Comparison of ENCODE assay signal across 8 cellular contexts in the genomic region with DNA sequence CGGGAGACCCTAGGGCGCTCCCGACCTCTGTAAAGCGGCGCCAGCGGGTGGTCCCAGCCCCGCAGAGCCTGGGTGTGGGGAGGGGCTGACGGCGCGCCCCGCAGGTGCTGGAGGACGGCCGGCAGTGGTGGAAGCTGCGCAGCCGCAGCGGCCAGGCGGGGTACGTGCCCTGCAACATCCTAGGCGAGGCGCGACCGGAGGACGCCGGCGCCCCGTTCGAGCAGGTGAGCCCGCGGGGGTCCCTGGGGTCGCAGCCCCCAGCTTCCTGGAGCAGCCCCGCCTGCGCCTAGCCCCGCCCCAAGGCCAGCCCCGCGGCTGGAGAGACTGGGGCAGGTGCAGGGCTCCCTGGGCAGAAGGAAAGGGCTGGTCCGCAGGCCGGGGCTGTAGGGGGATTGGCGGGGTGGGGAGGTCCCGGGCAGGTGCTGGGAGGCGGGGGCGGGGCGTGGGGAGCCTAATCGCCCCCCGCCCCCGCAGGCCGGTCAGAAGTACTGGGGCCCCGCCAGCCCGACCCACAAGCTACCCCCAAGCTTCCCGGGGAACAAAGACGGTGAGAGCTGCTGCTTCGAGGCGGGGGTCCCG. TPM values are rescaled to one million over a fixed set of nuclear protein-coding genes. Genes with fewer than 3 reads are reported as not detected.
DNase-seq lines count a peak whose midpoint lies in the region; ATAC-seq and TF ChIP-seq lines count a peak whose summit lies in the region.

No MANE protein-coding gene starts in this region.

- H3K14ac ChIP-seq in H9 (ENCODE audit: insufficient read depth, low read length) = no peak overlapping the region; the same call in 1 of the 2 replicates

- TF ChIP-seq CTCF in GM06990 (IDR thresholded peaks at IDR 0.05; ENCODE audit: insufficient read depth, low read length, poor library complexity, severe bottlenecking) (no peak), H9 (conservative IDR thresholded peaks at IDR 0.05) (no peak)

- peaks cover 7% of the 10 kb centered on the region for H3K23me2 ChIP-seq in H9 (ENCODE audit: insufficient read length, low read depth, low read length, poor library complexity, severe bottlenecking)

- H2BK15ac ChIP-seq in H9 (ENCODE audit: low read depth, low read length) = no peak overlapping the region

- no peaks in the 10 kb centered on the region for H4K20me1 ChIP-seq in H9 (ENCODE audit: control insufficient read depth, insufficient read depth, insufficient read length)

- no peak overlapping the region for H3K4ac ChIP-seq in H9 (ENCODE audit: low read depth, low read length)

- H2AFZ ChIP-seq in H9 (ENCODE audit: low read length) = no peak overlapping the region

- H3T11ph ChIP-seq in H9 (ENCODE audit: low read length) = no peak overlapping the region

- no peak overlapping the region for H2BK20ac ChIP-seq in H9 (ENCODE audit: low read depth, low read length, poor library complexity, severe bottlenecking)

- H2BK120ac ChIP-seq in H9 (ENCODE audit: low read depth, low read length, poor library complexity, severe bottlenecking) = no peak overlapping the region

- H4K8ac ChIP-seq in H9 (replicated peaks; ENCODE audit: insufficient read length, low read depth, low read length) = no peak overlapping the region

- no peak overlapping the region for H3K23ac ChIP-seq in H9 (ENCODE audit: insufficient read length, low read depth, low read length)

- peaks cover 5 to 19% of the 10 kb centered on the region in 2 experiments; a peak in 3 of 4 replicates for H3K4me1 Mint-ChIP-seq in H9
- peaks cover 23% of the 10 kb centered on the region for H3K4me1 Mint-ChIP-seq in activated naive CD8-positive, alpha-beta T cell treated with anti-CD3 and anti-CD28 coated beads, Interleukin-2, amount 50 U/mL, for 24 hours
- peaks cover 7 to 8% of the 10 kb centered on the region in 2 donors for H3K4me1 Mint-ChIP-seq in natural killer cell treated with Interleukin-12 subunit alpha and Interleukin-12 subunit beta and Interleukin-15 and Interleukin-18, amount 100 ng/mL, for 72 hours (ENCODE audit: low read depth in 2 of 2)

- no CpG with 5 or more reads among the region's 53 CpGs for WGBS in H9 (ENCODE audit: extremely low coverage, insufficient read length, low lambda C conversion rate)

- H3K9me3 Mint-ChIP-seq in H9 = no peaks in the 10 kb centered on the region
- H3K9me3 Mint-ChIP-seq in activated naive CD8-positive, alpha-beta T cell treated with anti-CD3 and anti-CD28 coated beads, Interleukin-2, amount 50 U/mL, for 24 hours = no peaks in the 10 kb centered on the region
- H3K9me3 Mint-ChIP-seq in natural killer cell treated with Interleukin-12 subunit alpha and Interleukin-12 subunit beta and Interleukin-15 and Interleukin-18, amount 100 ng/mL, for 72 hours = no peaks in the 10 kb centered on the region

- H3K4me3 ChIP-seq in GM06990 (replicated peaks; ENCODE audit: low read depth, low read length) = peak overlapping the region; percentile 45

- H3K9me3 ChIP-seq in H9 (ENCODE audit: control insufficient read depth, low read depth, low read length) = no peaks in the 10 kb centered on the region

- H3K27me3 ChIP-seq in GM06990 (replicated peaks; ENCODE audit: control insufficient read depth, insufficient read depth, low read length) = no peaks in the 10 kb centered on the region; the same call in 1 of the 2 replicates
- H3K27me3 ChIP-seq in H9 (ENCODE audit: insufficient read depth, low read length) = no peaks in the 10 kb centered on the region

- H3K4me2 ChIP-seq in H9 (ENCODE audit: insufficient read depth, insufficient read length, low read length) = peak overlapping the region; percentile 27

- H3K4me3 Mint-ChIP-seq in H9 = peak overlapping the region; percentile 61 to 72; a peak in 4 of 5 replicates
- peak overlapping the region; percentile 49 for H3K4me3 Mint-ChIP-seq in activated naive CD8-positive, alpha-beta T cell treated with anti-CD3 and anti-CD28 coated beads, Interleukin-2, amount 50 U/mL, for 24 hours
- peak overlapping the region; percentile 62 for H3K4me3 Mint-ChIP-seq in natural killer cell treated with Interleukin-12 subunit alpha and Interleukin-12 subunit beta and Interleukin-15 and Interleukin-18, amount 100 ng/mL, for 72 hours

- H3K36me3 Mint-ChIP-seq in H9 (ENCODE audit: insufficient read depth in 1 of 3, low read depth in 3 of 3) = peaks cover 0 to 8% (median 0%) of the 10 kb centered on the region in 3 experiments; a peak in 2 of 7 replicates
- H3K36me3 Mint-ChIP-seq in activated naive CD8-positive, alpha-beta T cell treated with anti-CD3 and anti-CD28 coated beads, Interleukin-2, amount 50 U/mL, for 24 hours (ENCODE audit: low read depth) = no peaks in the 10 kb centered on the region
- H3K36me3 Mint-ChIP-seq in natural killer cell treated with Interleukin-12 subunit alpha and Interleukin-12 subunit beta and Interleukin-15 and Interleukin-18, amount 100 ng/mL, for 72 hours = no peaks in the 10 kb centered on the region

- H3K36me3 ChIP-seq in GM06990 (ENCODE audit: control insufficient read depth, insufficient read depth, low read length) = no peaks in the 10 kb centered on the region

- no peak overlapping the region for H2AK5ac ChIP-seq in H9 (ENCODE audit: insufficient read length, low read length)

- H2BK5ac ChIP-seq in H9 (ENCODE audit: insufficient read length, low read length) = no peak overlapping the region

- no peak overlapping the region for H3K9ac ChIP-seq in H9 (ENCODE audit: extremely low read depth, insufficient read length, low read length)

- no peak overlapping the region for H3K56ac ChIP-seq in H9 (ENCODE audit: insufficient read length, low read depth, low read length)

- no peak for ATAC-seq in activated naive CD8-positive, alpha-beta T cell treated with anti-CD3 and anti-CD28 coated beads, Interleukin-2, amount 50 U/mL, for 24 hours
- no peak for ATAC-seq in natural killer cell treated with Interleukin-12 subunit alpha and Interleukin-12 subunit beta and Interleukin-15 and Interleukin-18, amount 100 ng/mL, for 72 hours
- ATAC-seq in GM21717 (IDR thresholded peaks at IDR 0.05; ENCODE audit: unreplicated experiment) (no peak), GM18909 (IDR thresholded peaks at IDR 0.05; ENCODE audit: poor library complexity, unreplicated experiment) (no peak)

- no peaks in the 10 kb centered on the region for H3K4me1 ChIP-seq in H9 (ENCODE audit: insufficient read depth, low read length)

- DNase-seq in GM06990 (ENCODE audit: extremely low read depth, insufficient read length) (no peak), H9 (peak; percentile 67), NCI-H2029 (lab: John Stamatoyannopoulos, UW) (no peak)
- DNase-seq in activated naive CD8-positive, alpha-beta T cell treated with anti-CD3 and anti-CD28 coated beads, Interleukin-2, amount 50 U/mL, for 24 hours = no peak
- DNase-seq in natural killer cell treated with Interleukin-12 subunit alpha and Interleukin-12 subunit beta and Interleukin-15 and Interleukin-18, amount 100 ng/mL, for 72 hours (ENCODE audit: low spot score) = peak; percentile 61
- no peak for DNase-seq in stimulated activated naive CD4-positive, alpha-beta T cell (lab: John Stamatoyannopoulos, UW)

- no peak overlapping the region for H3K27ac ChIP-seq in H9 (ENCODE audit: insufficient read length, low read depth, low read length)

- H3K79me1 ChIP-seq in H9 (ENCODE audit: insufficient read depth, low read depth, low read length, poor library complexity, severe bottlenecking) = no peaks in the 10 kb centered on the region

- no peak overlapping the region for H4K5ac ChIP-seq in H9 (ENCODE audit: insufficient read length, low read depth, low read length)

- no peak overlapping the region for H3K18ac ChIP-seq in H9 (ENCODE audit: insufficient read length, low read depth, low read length)

- no peaks in the 10 kb centered on the region for H3K79me2 ChIP-seq in H9 (ENCODE audit: insufficient read depth, low read length)

- no peak overlapping the region for H2BK12ac ChIP-seq in H9 (ENCODE audit: insufficient read length, low read depth, low read length)

- no peak overlapping the region for H3K27ac Mint-ChIP-seq in H9
- no peak overlapping the region for H3K27ac Mint-ChIP-seq in activated naive CD8-positive, alpha-beta T cell treated with anti-CD3 and anti-CD28 coated beads, Interleukin-2, amount 50 U/mL, for 24 hours
- no peak overlapping the region for H3K27ac Mint-ChIP-seq in natural killer cell treated with Interleukin-12 subunit alpha and Interleukin-12 subunit beta and Interleukin-15 and Interleukin-18, amount 100 ng/mL, for 72 hours

- H3K27me3 Mint-ChIP-seq in H9 (ENCODE audit: low read depth) = no peaks in the 10 kb centered on the region
- peaks cover 16% of the 10 kb centered on the region for H3K27me3 Mint-ChIP-seq in activated naive CD8-positive, alpha-beta T cell treated with anti-CD3 and anti-CD28 coated beads, Interleukin-2, amount 50 U/mL, for 24 hours
- H3K27me3 Mint-ChIP-seq in natural killer cell treated with Interleukin-12 subunit alpha and Interleukin-12 subunit beta and Interleukin-15 and Interleukin-18, amount 100 ng/mL, for 72 hours = peaks cover 7 to 10% of the 10 kb centered on the region in 2 donors

- no peak overlapping the region for H4K91ac ChIP-seq in H9 (ENCODE audit: insufficient read length, low read depth, low read length)

RNA-seq across cellular contexts. Expression of a gene that starts 19.7 kb away (rescaled TPM):
- total RNA-seq in H9 (2021) = 92.8 and 101 TPM in 2 replicates
- 10 to 100 TPM in 1 of 2 donors, 1 to 10 TPM in 1; 2.9 to 13.0 TPM for total RNA-seq in natural killer cell treated with Interleukin-12 subunit alpha and Interleukin-12 subunit beta and Interleukin-15 and Interleukin-18, amount 100 ng/mL, for 72 hours

RNA-seq across cellular contexts. Expression of a gene that starts 21.6 kb away (rescaled TPM):
- total RNA-seq in H9 (2021) = 268 and 300 TPM in 2 replicates
- 100 to 1,000 TPM; 201 to 242 TPM for total RNA-seq in natural killer cell treated with Interleukin-12 subunit alpha and Interleukin-12 subunit beta and Interleukin-15 and Interleukin-18, amount 100 ng/mL, for 72 hours

RNA-seq across cellular contexts. Expression of a gene that starts 30.1 kb away (rescaled TPM):
- total RNA-seq in H9 (2021) = 15.3 and 23.6 TPM in 2 replicates
- 10 to 100 TPM; 15.3 to 20.3 TPM for total RNA-seq in natural killer cell treated with Interleukin-12 subunit alpha and Interleukin-12 subunit beta and Interleukin-15 and Interleukin-18, amount 100 ng/mL, for 72 hours

RNA-seq across cellular contexts. Expression of a gene that starts 30.7 kb away (rescaled TPM):
- total RNA-seq in H9 (2021) = 67.3 and 68.6 TPM in 2 replicates
- total RNA-seq in natural killer cell treated with Interleukin-12 subunit alpha and Interleukin-12 subunit beta and Interleukin-15 and Interleukin-18, amount 100 ng/mL, for 72 hours = 10 to 100 TPM; 23.2 to 83.6 TPM

RNA-seq across cellular contexts. Expression of a gene that starts 51.6 kb away (rescaled TPM):
- total RNA-seq in H9 (2021) = 51.5 and 60.0 TPM in 2 replicates
- 10 to 100 TPM; 42.2 to 99.7 TPM for total RNA-seq in natural killer cell treated with Interleukin-12 subunit alpha and Interleukin-12 subunit beta and Interleukin-15 and Interleukin-18, amount 100 ng/mL, for 72 hours

Comparison
In these comparisons a context has a peak if more than half of its experiments do, and no peak if none do; other contexts are left out.
1. DNase-seq: peak in H9 (single experiment) and natural killer cell treated with Interleukin-12 subunit alpha and Interleukin-12 subunit beta and Interleukin-15 and Interleukin-18, amount 100 ng/mL, for 72 hours (single experiment); none in GM06990 (single experiment), activated naive CD8-positive, alpha-beta T cell treated with anti-CD3 and anti-CD28 coated beads, Interleukin-2, amount 50 U/mL, for 24 hours (single experiment), stimulated activated naive CD4-positive, alpha-beta T cell (0 of 6) and NCI-H2029 (single experiment).
2. Peak in every context shown above with its lines, with median percentiles within 50 percentile points of each other: H3K4me3 Mint-ChIP-seq.